In genomic region chr12:45987339-45987726, GRCh38 we compare ENCODE assay signal across 10 cellular contexts. TPM values are rescaled to one million over a fixed set of nuclear protein-coding genes. Genes with fewer than 3 reads are reported as not detected.
A peak's percentile ranks its signal among the peaks of the same experiment; 100 is the strongest.
DNase-seq lines count a peak whose midpoint lies in the region; ATAC-seq, FAIRE-seq and TF ChIP-seq lines count a peak whose summit lies in the region.
"Had no signal": no experiment of that assay in that cellular context is flagged by ENCODE, and none has a peak within 500 bp of the region (broad histone marks: within the 10 kb centered on the region; RNA-seq: fewer than 3 reads in every experiment).

No MANE protein-coding gene starts in this region.

- peak overlapping the region; percentile 6 to 96 (median 68) for H3K27ac Mint-ChIP-seq in CD4-positive, alpha-beta memory T cell
- H3K27ac Mint-ChIP-seq in activated naive CD8-positive, alpha-beta T cell treated with anti-CD3 and anti-CD28 coated beads for 36 hours, result peak overlapping the region; percentile 28
- H3K27ac Mint-ChIP-seq in naive thymus-derived CD8-positive, alpha-beta T cell, result peak overlapping the region in 9 of 10 donors; percentile 14 to 99 (median 43)

- no peak overlapping the region for H3K27ac ChIP-seq in CD4-positive, alpha-beta memory T cell (ENCODE audit: low read depth, low read length)
- H3K27ac ChIP-seq in effector memory CD4-positive, alpha-beta T cell (ENCODE audit: insufficient read depth, low read length, poor library complexity, severe bottlenecking), result no peak overlapping the region

- peaks cover 7% of the 10 kb centered on the region for H3K36me3 ChIP-seq in CD4-positive, alpha-beta memory T cell (ENCODE audit: insufficient read depth, low read length)
- H3K36me3 ChIP-seq in effector memory CD4-positive, alpha-beta T cell (ENCODE audit: control insufficient read depth, insufficient read depth, low read length), result no peaks in the 10 kb centered on the region
- H3K36me3 ChIP-seq: sigmoid colon had no signal

- peaks cover 13 to 49% of the 10 kb centered on the region in 2 donors for H3K36me3 Mint-ChIP-seq in CD4-positive, alpha-beta memory T cell
- peaks cover 56% of the 10 kb centered on the region for H3K36me3 Mint-ChIP-seq in activated naive CD8-positive, alpha-beta T cell treated with anti-CD3 and anti-CD28 coated beads for 36 hours
- peaks cover 0 to 41% (median 7%) of the 10 kb centered on the region in 3 donors for H3K36me3 Mint-ChIP-seq in naive thymus-derived CD8-positive, alpha-beta T cell

- H3K9me3 Mint-ChIP-seq in CD4-positive, alpha-beta memory T cell, result peaks cover 0 to 3% (median 0%) of the 10 kb centered on the region in 8 donors
- peaks cover 2% of the 10 kb centered on the region for H3K9me3 Mint-ChIP-seq in activated naive CD8-positive, alpha-beta T cell treated with anti-CD3 and anti-CD28 coated beads for 36 hours
- H3K9me3 Mint-ChIP-seq in naive thymus-derived CD8-positive, alpha-beta T cell, result peaks cover 0 to 3% (median 0%) of the 10 kb centered on the region in 9 donors

- no peaks in the 10 kb centered on the region for H3K27me3 ChIP-seq in CD4-positive, alpha-beta memory T cell (ENCODE audit: insufficient read depth, low read length)
- no peaks in the 10 kb centered on the region for H3K27me3 ChIP-seq in effector memory CD4-positive, alpha-beta T cell (replicated peaks; ENCODE audit: control insufficient read depth, insufficient read depth, low read length, poor library complexity, severe bottlenecking)
- H3K27me3 ChIP-seq: sigmoid colon had no signal

- DNase-seq in CD4-positive, alpha-beta memory T cell, result no peak
- DNase-seq in H54 (ENCODE audit: insufficient read length, low spot score), result no peak
- no peak for DNase-seq in activated naive CD8-positive, alpha-beta T cell treated with anti-CD3 and anti-CD28 coated beads for 36 hours
- DNase-seq in naive thymus-derived CD8-positive, alpha-beta T cell, result no peak
- no peak for DNase-seq in NCI-H82 (lab: John Stamatoyannopoulos, UW)
- DNase-seq in effector memory CD4-positive, alpha-beta T cell, result no peak
- no peak for DNase-seq in dermis blood vessel endothelial cell
- no peak for DNase-seq in urothelium cell line (ENCODE audit: low spot score)
- DNase-seq: NCI-H2081 treated with DMSO at 0.1 percent for 48 hours, sigmoid colon had no signal

- CTCF ChIA-PET in CD4-positive, alpha-beta memory T cell (lab: Charles Lee; ENCODE audit: partially characterized antibody), result no interaction called here

- TF ChIP-seq POLR2A in H54 (IDR thresholded peaks at IDR 0.05; ENCODE audit: low read depth, low read length), result no peak

- peaks cover 0 to 4% of the 10 kb centered on the region in 2 donors for H3K27me3 Mint-ChIP-seq in CD4-positive, alpha-beta memory T cell
- H3K27me3 Mint-ChIP-seq in activated naive CD8-positive, alpha-beta T cell treated with anti-CD3 and anti-CD28 coated beads for 36 hours, result peaks cover 8% of the 10 kb centered on the region
- H3K27me3 Mint-ChIP-seq in naive thymus-derived CD8-positive, alpha-beta T cell, result peaks cover 0 to 4% (median 0%) of the 10 kb centered on the region in 5 donors

- FAIRE-seq in H54 (lab: Jason Lieb, UNC), result peak; percentile 33
- no peak for FAIRE-seq in urothelium cell line (lab: Jason Lieb, UNC)

- peak overlapping the region in 7 of 8 donors; percentile 4 to 99 (median 67) for H3K4me3 Mint-ChIP-seq in CD4-positive, alpha-beta memory T cell
- H3K4me3 Mint-ChIP-seq in activated naive CD8-positive, alpha-beta T cell treated with anti-CD3 and anti-CD28 coated beads for 36 hours, result peak overlapping the region; percentile 95
- peak overlapping the region; percentile 16 to 98 (median 89) for H3K4me3 Mint-ChIP-seq in naive thymus-derived CD8-positive, alpha-beta T cell

- no peaks in the 10 kb centered on the region for H3K9me3 ChIP-seq in CD4-positive, alpha-beta memory T cell (ENCODE audit: control insufficient read depth in 1 of 2, low read length in 2 of 2)
- H3K9me3 ChIP-seq in effector memory CD4-positive, alpha-beta T cell (ENCODE audit: control insufficient read depth, low read length), result no peaks in the 10 kb centered on the region
- H3K9me3 ChIP-seq: sigmoid colon had no signal

- no peak for ATAC-seq in naive thymus-derived CD8-positive, alpha-beta T cell

- no peak overlapping the region for H3K4me3 ChIP-seq in CD4-positive, alpha-beta memory T cell (ENCODE audit: low read length in 2 of 2)
- no peak overlapping the region for H3K4me3 ChIP-seq in effector memory CD4-positive, alpha-beta T cell (ENCODE audit: insufficient read depth, low read depth, low read length, poor library complexity, severe bottlenecking)

- H3K4me1 ChIP-seq in CD4-positive, alpha-beta memory T cell (ENCODE audit: insufficient read depth, low read length), result peaks cover 70% of the 10 kb centered on the region
- H3K4me1 ChIP-seq in effector memory CD4-positive, alpha-beta T cell (ENCODE audit: control insufficient read depth, insufficient read depth, low read length, poor library complexity, severe bottlenecking), result peaks cover 24% of the 10 kb centered on the region

- H3K4me1 Mint-ChIP-seq in CD4-positive, alpha-beta memory T cell, result peaks cover 62 to 92% (median 70%) of the 10 kb centered on the region in 4 donors
- H3K4me1 Mint-ChIP-seq in activated naive CD8-positive, alpha-beta T cell treated with anti-CD3 and anti-CD28 coated beads for 36 hours, result peaks cover 68% of the 10 kb centered on the region
- H3K4me1 Mint-ChIP-seq in naive thymus-derived CD8-positive, alpha-beta T cell, result peaks cover 51 to 86% (median 74%) of the 10 kb centered on the region in 4 donors

- intact Hi-C loops in CD4-positive, alpha-beta memory T cell (cut with micrococcal nuclease), result no loop called here

- POLR2A ChIA-PET in CD4-positive, alpha-beta memory T cell (lab: Charles Lee; ENCODE audit: partially characterized antibody), result interaction anchor here (0.6 to 0.9 kb wide), 2 partner anchors 39 to 260 kb away, joined by 3 to 4 read pairs; no protein-coding TSS in a partner anchor
- POLR2A ChIA-PET in naive thymus-derived CD8-positive, alpha-beta T cell (lab: Charles Lee), result no interaction called here

RNA-seq across cellular contexts. Expression of gene SCAF11, which starts 3.0 kb away (rescaled TPM):
- 100 to 1,000 TPM; 212 to 236 TPM for total RNA-seq in CD4-positive, alpha-beta memory T cell
- 100 to 1,000 TPM in 1 of 2 donors, 10 to 100 TPM in 1; 62.4 to 127 TPM for polyA plus RNA-seq in CD4-positive, alpha-beta memory T cell
- 100 to 1,000 TPM; 111 to 124 TPM for total RNA-seq in activated naive CD8-positive, alpha-beta T cell treated with anti-CD3 and anti-CD28 coated beads for 36 hours
- total RNA-seq in naive thymus-derived CD8-positive, alpha-beta T cell, result 100 to 1,000 TPM; 185 to 196 TPM
- polyA plus RNA-seq in naive thymus-derived CD8-positive, alpha-beta T cell, result 10 to 100 TPM; 71.1 to 93.5 (median 89.1) TPM
- total RNA-seq in dermis blood vessel endothelial cell, result 64.5 and 64.9 TPM in 2 replicates
